10 cellular contexts compared by ENCODE assay signal in the genomic region with DNA sequence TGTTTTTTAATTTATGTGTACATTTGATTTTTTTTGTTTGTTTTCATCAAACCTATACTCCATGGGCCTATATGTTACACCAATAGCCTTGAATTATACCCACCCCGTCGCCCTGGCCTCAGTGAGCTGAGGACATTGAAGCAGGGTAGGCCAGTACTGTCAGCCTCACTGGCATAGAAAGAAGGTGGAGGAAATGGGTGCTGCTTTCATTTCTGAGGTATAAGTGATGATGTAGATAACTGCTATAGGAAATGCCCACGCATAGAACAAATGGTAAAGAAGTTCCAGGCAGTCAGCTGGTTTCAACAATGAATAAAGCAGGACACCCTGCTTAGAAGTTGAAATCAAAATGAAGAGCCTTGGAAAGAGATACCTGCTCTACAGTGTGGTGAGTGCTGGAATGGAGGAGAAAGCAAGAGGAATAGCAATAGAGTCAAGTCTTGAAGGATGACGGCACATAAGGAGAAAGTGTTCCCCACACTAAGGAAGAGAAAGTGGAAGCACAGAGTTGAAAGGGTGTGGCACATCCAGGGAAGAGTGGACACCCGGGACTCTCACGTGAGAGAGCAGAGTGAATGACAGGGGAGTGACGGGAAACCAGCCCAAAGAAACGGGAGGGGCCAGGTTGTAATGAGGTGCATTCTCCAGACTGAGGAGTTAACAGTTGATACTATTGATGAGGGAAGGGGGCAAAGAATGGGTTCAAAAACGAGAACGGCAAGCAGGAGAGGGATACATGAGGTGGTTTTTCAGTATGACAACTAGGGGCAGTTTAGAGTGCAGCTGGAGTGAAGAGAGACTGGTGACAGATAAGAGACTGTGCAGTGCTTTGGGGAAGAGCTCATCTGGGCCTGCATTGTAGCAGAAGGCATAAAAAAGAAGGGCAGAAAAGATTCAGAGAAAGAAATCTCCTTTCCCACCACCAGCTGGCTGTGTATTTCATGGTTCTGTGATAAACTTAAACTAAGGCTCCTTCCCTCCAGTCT.
A peak's percentile ranks its signal among the peaks of the same experiment; 100 is the strongest.
DNase-seq lines count a peak whose midpoint lies in the region; ATAC-seq, FAIRE-seq and TF ChIP-seq lines count a peak whose summit lies in the region.
"Had no signal": no experiment of that assay in that cellular context is flagged by ENCODE, and none has a peak within 500 bp of the region (broad histone marks: within the 10 kb centered on the region; RNA-seq: fewer than 3 reads in every experiment).

No MANE protein-coding gene starts in this region.

- ATAC-seq in natural killer cell (peak in 1 of 3 donors; percentile 91), upper lobe of right lung (peak; percentile 57)

- CTCF ChIA-PET in activated naive CD4-positive, alpha-beta T cell treated with anti-CD3 and anti-CD28 coated beads, Interleukin-2, amount 10 ng/mL, durations not matched to agents 7 days and 5 days (lab: Charles Lee), result interaction anchor here (1.0 to 1.6 kb wide), 3 partner anchors 13 to 142 kb away, joined by 3 to 5 read pairs (median 3); no protein-coding TSS in a partner anchor

- H3K27ac Mint-ChIP-seq in activated naive CD4-positive, alpha-beta T cell treated with anti-CD3 and anti-CD28 coated beads, Interleukin-2, amount 10 ng/mL, durations not matched to agents 7 days and 5 days, result peak overlapping the region; percentile 83
- H3K27ac Mint-ChIP-seq in endodermal cell, result peak overlapping the region; percentile 2
- H3K27ac Mint-ChIP-seq in natural killer cell, result peak overlapping the region; percentile 77 to 91

- H3K9me3 ChIP-seq in endodermal cell (ENCODE audit: control insufficient read depth, low read length), result no peaks in the 10 kb centered on the region
- H3K9me3 ChIP-seq in upper lobe of right lung, result no peaks in the 10 kb centered on the region
- H3K9me3 ChIP-seq: SJSA1 had no signal

- H3K4me1 ChIP-seq in endodermal cell (ENCODE audit: control insufficient read depth, insufficient read depth, low read length) (no peaks in the 10 kb centered on the region), upper lobe of right lung (peaks cover 23% of the 10 kb centered on the region)
- H3K4me1 ChIP-seq: SJSA1 had no signal

- H3K27me3 ChIP-seq in endodermal cell (ENCODE audit: control insufficient read depth, insufficient read depth, low read length, poor library complexity, severe bottlenecking) (no peaks in the 10 kb centered on the region), upper lobe of right lung (no peaks in the 10 kb centered on the region)
- H3K27me3 ChIP-seq: SJSA1 had no signal

- H3K27ac ChIP-seq in endodermal cell (ENCODE audit: low read depth, low read length) (no peak overlapping the region), upper lobe of right lung (peak overlapping the region; percentile 63)
- H3K27ac ChIP-seq: SJSA1 had no signal

- H3K36me3 ChIP-seq in endodermal cell (ENCODE audit: control insufficient read depth, insufficient read depth, low read length) (peaks cover 100% of the 10 kb centered on the region), upper lobe of right lung (peaks cover 100% of the 10 kb centered on the region)

- intact Hi-C loops in natural killer cell (cut with micrococcal nuclease), result no loop called here
- intact Hi-C loops in upper lobe of right lung (cut with DNase I), result no loop called here

- no peaks in the 10 kb centered on the region for H3K9me3 Mint-ChIP-seq in activated naive CD4-positive, alpha-beta T cell treated with anti-CD3 and anti-CD28 coated beads, Interleukin-2, amount 10 ng/mL, durations not matched to agents 7 days and 5 days
- no peaks in the 10 kb centered on the region for H3K9me3 Mint-ChIP-seq in endodermal cell
- no peaks in the 10 kb centered on the region for H3K9me3 Mint-ChIP-seq in natural killer cell

- 73 to 85% methylated on average over 8 to 10 of the region's 10 CpGs for WGBS in endodermal cell (ENCODE audit: insufficient coverage in 1 of 2, insufficient read length in 1 of 2), 2 experiments

- no peak for DNase-seq in activated naive CD4-positive, alpha-beta T cell treated with anti-CD3 and anti-CD28 coated beads, Interleukin-2, amount 10 ng/mL, durations not matched to agents 7 days and 5 days
- DNase-seq in activated naive CD4-positive, alpha-beta T cell treated with Interleukin-2 at 50 U/mL for 16 hours, result no peak
- no peak for DNase-seq in endodermal cell
- no peak for DNase-seq in natural killer cell
- no peak for DNase-seq in upper lobe of right lung
- DNase-seq in inferior parietal cortex (ENCODE audit: extremely low spot score), result no peak
- no peak for DNase-seq in D721Med (ENCODE audit: insufficient read length, low spot score)
- no peak for DNase-seq in NCI-H1930 (lab: John Stamatoyannopoulos, UW)
- DNase-seq: NCI-H2107 had no signal

- no peak for FAIRE-seq in D721Med (lab: Jason Lieb, UNC)

- TF ChIP-seq CTCF in endodermal cell (conservative IDR thresholded peaks at IDR 0.05) (no peak), natural killer cell (IDR thresholded peaks at IDR 0.05) (no peak), upper lobe of right lung (IDR thresholded peaks at IDR 0.05) (no peak), D721Med (IDR thresholded peaks at IDR 0.05; ENCODE audit: insufficient read depth, missing control alignments) (no peak)

- H3K4me3 Mint-ChIP-seq in activated naive CD4-positive, alpha-beta T cell treated with anti-CD3 and anti-CD28 coated beads, Interleukin-2, amount 10 ng/mL, durations not matched to agents 7 days and 5 days, result no peak overlapping the region
- no peak overlapping the region for H3K4me3 Mint-ChIP-seq in endodermal cell
- H3K4me3 Mint-ChIP-seq in natural killer cell, result peak overlapping the region; percentile 57

- peaks cover 22% of the 10 kb centered on the region for H3K4me1 Mint-ChIP-seq in activated naive CD4-positive, alpha-beta T cell treated with anti-CD3 and anti-CD28 coated beads, Interleukin-2, amount 10 ng/mL, durations not matched to agents 7 days and 5 days
- H3K4me1 Mint-ChIP-seq in endodermal cell (peaks cover 1% of the 10 kb centered on the region), natural killer cell (peaks cover 25 to 27% of the 10 kb centered on the region in 2 donors)

- H3K36me3 Mint-ChIP-seq in activated naive CD4-positive, alpha-beta T cell treated with anti-CD3 and anti-CD28 coated beads, Interleukin-2, amount 10 ng/mL, durations not matched to agents 7 days and 5 days, result peaks cover 72% of the 10 kb centered on the region
- peaks cover 67% of the 10 kb centered on the region for H3K36me3 Mint-ChIP-seq in endodermal cell (ENCODE audit: low read depth)
- peaks cover 36% of the 10 kb centered on the region for H3K36me3 Mint-ChIP-seq in natural killer cell

- H3K9ac ChIP-seq in endodermal cell (ENCODE audit: extremely low read depth, low read length, poor library complexity, severe bottlenecking), result no peak overlapping the region

- no peak overlapping the region for H3K4me3 ChIP-seq in endodermal cell (ENCODE audit: low read length)
- no peak overlapping the region for H3K4me3 ChIP-seq in upper lobe of right lung
- H3K4me3 ChIP-seq: SJSA1 had no signal

- no peaks in the 10 kb centered on the region for H3K27me3 Mint-ChIP-seq in activated naive CD4-positive, alpha-beta T cell treated with anti-CD3 and anti-CD28 coated beads, Interleukin-2, amount 10 ng/mL, durations not matched to agents 7 days and 5 days
- no peaks in the 10 kb centered on the region for H3K27me3 Mint-ChIP-seq in endodermal cell (ENCODE audit: insufficient read depth)
- no peaks in the 10 kb centered on the region for H3K27me3 Mint-ChIP-seq in natural killer cell (ENCODE audit: low read depth in 2 of 2)

Comparison
In these comparisons a context has a peak if more than half of its experiments do, and no peak if none do; other contexts are left out.
1. H3K27ac Mint-ChIP-seq: peak in every context shown above with its lines; median percentile 84 in natural killer cell; 83 in activated naive CD4-positive, alpha-beta T cell treated with anti-CD3 and anti-CD28 coated beads, Interleukin-2, amount 10 ng/mL, durations not matched to agents 7 days and 5 days; 2 in endodermal cell.